12 cellular contexts compared by ENCODE assay signal in genomic region chr20:21510995-21511394, GRCh38. TPM values are rescaled to one million over a fixed set of nuclear protein-coding genes. Genes with fewer than 3 reads are reported as not detected.
DNase-seq lines count a peak whose midpoint lies in the region; ATAC-seq lines count a peak whose summit lies in the region.
"Had no signal": no experiment of that assay in that cellular context is flagged by ENCODE, and none has a peak within 500 bp of the region (broad histone marks: within the 10 kb centered on the region; RNA-seq: fewer than 3 reads in every experiment).

No MANE protein-coding gene starts in this region.

- H3K18ac ChIP-seq in mesenchymal stem cell (ENCODE audit: low read depth in 1 of 2, low read length in 2 of 2) = no peak overlapping the region

- no peaks in the 10 kb centered on the region for H3K9me3 ChIP-seq in mesenchymal stem cell (ENCODE audit: control insufficient read depth, low read length)
- H3K9me3 ChIP-seq: vagina had no signal

- H3K36me3 Mint-ChIP-seq in activated CD8-positive, alpha-beta memory T cell treated with anti-CD3 and anti-CD28 coated beads, Interleukin-2, amount 10 ng/mL, durations not matched to agents 7 days and 5 days = peaks cover under 1% of the 10 kb centered on the region
- peaks cover under 1% of the 10 kb centered on the region for H3K36me3 Mint-ChIP-seq in activated naive CD8-positive, alpha-beta T cell treated with anti-CD3 and anti-CD28 coated beads, Interleukin-2, amount 10 ng/mL, durations not matched to agents 7 days and 5 days

- no peak overlapping the region for H3K4ac ChIP-seq in mesenchymal stem cell (ENCODE audit: low read depth in 1 of 2, low read length in 2 of 2)

- H2BK120ac ChIP-seq in mesenchymal stem cell (ENCODE audit: low read depth, low read length) = no peak overlapping the region

- no peak overlapping the region for H4K91ac ChIP-seq in mesenchymal stem cell (ENCODE audit: low read length)

- 12% methylated on average over 12 of the region's 16 CpGs for WGBS in mesenchymal stem cell

- H2BK5ac ChIP-seq in mesenchymal stem cell (ENCODE audit: low read depth, low read length, poor library complexity, severe bottlenecking) = no peak overlapping the region

- CTCF ChIA-PET in activated CD8-positive, alpha-beta memory T cell treated with anti-CD3 and anti-CD28 coated beads, Interleukin-2, amount 10 ng/mL, durations not matched to agents 7 days and 5 days (lab: Charles Lee) = interaction anchor here (0.5 kb wide), 1 partner anchor 409 kb away, joined by 3 read pairs; no protein-coding TSS in a partner anchor

- no peak overlapping the region for H3K14ac ChIP-seq in mesenchymal stem cell (ENCODE audit: low read length in 2 of 2)

- H3K27ac ChIP-seq in mesenchymal stem cell (ENCODE audit: low read length, poor library complexity, severe bottlenecking) (no peak overlapping the region), substantia nigra (ENCODE audit: low read depth, low read length, poor library complexity, severe bottlenecking) (peak overlapping the region; percentile 88)
- H3K27ac ChIP-seq: KMS-11, vagina had no signal

- no peak overlapping the region for H2AFZ ChIP-seq in mesenchymal stem cell (ENCODE audit: low read depth, low read length)

- no peak overlapping the region for H2BK15ac ChIP-seq in mesenchymal stem cell (ENCODE audit: low read depth, poor library complexity, severe bottlenecking)

- no peak overlapping the region for H4K8ac ChIP-seq in mesenchymal stem cell (ENCODE audit: low read length)

- H3K4me3 Mint-ChIP-seq in activated CD8-positive, alpha-beta memory T cell treated with anti-CD3 and anti-CD28 coated beads, Interleukin-2, amount 10 ng/mL, durations not matched to agents 7 days and 5 days = no peak overlapping the region
- peak overlapping the region; percentile 61 for H3K4me3 Mint-ChIP-seq in activated naive CD8-positive, alpha-beta T cell treated with anti-CD3 and anti-CD28 coated beads, Interleukin-2, amount 10 ng/mL, durations not matched to agents 7 days and 5 days

- H3K79me1 ChIP-seq in mesenchymal stem cell (replicated peaks; ENCODE audit: low read length, poor library complexity, severe bottlenecking) = no peaks in the 10 kb centered on the region

- ATAC-seq in activated CD8-positive, alpha-beta memory T cell treated with anti-CD3 and anti-CD28 coated beads, Interleukin-2, amount 10 ng/mL, durations not matched to agents 7 days and 5 days = no peak
- ATAC-seq in activated naive CD8-positive, alpha-beta T cell treated with anti-CD3 and anti-CD28 coated beads, Interleukin-2, amount 10 ng/mL, durations not matched to agents 7 days and 5 days (ENCODE audit: low read depth) = no peak
- ATAC-seq in left lobe of liver = no peak

- POLR2A ChIA-PET in activated naive CD8-positive, alpha-beta T cell treated with anti-CD3 and anti-CD28 coated beads, Interleukin-2, amount 10 ng/mL, durations not matched to agents 7 days and 5 days (lab: Charles Lee) = no interaction called here

- H3K9me3 Mint-ChIP-seq in activated CD8-positive, alpha-beta memory T cell treated with anti-CD3 and anti-CD28 coated beads, Interleukin-2, amount 10 ng/mL, durations not matched to agents 7 days and 5 days (ENCODE audit: low read depth) = no peaks in the 10 kb centered on the region
- no peaks in the 10 kb centered on the region for H3K9me3 Mint-ChIP-seq in activated naive CD8-positive, alpha-beta T cell treated with anti-CD3 and anti-CD28 coated beads, Interleukin-2, amount 10 ng/mL, durations not matched to agents 7 days and 5 days

- peak overlapping the region; percentile 88 for H3K4me2 ChIP-seq in mesenchymal stem cell (ENCODE audit: low read length, poor library complexity, severe bottlenecking)
- H3K4me2 ChIP-seq: KMS-11 had no signal

- H2BK12ac ChIP-seq in mesenchymal stem cell (ENCODE audit: low read length in 2 of 2) = no peak overlapping the region

- H3K9ac ChIP-seq in mesenchymal stem cell (ENCODE audit: low read length) = no peak overlapping the region
- H3K9ac ChIP-seq: KMS-11 had no signal

- peak overlapping the region in 1 of 2 experiments; percentile 57 for H3K4me3 ChIP-seq in mesenchymal stem cell (ENCODE audit: insufficient read depth in 1 of 2, low read depth in 1 of 2, low read length in 2 of 2)

- H3K4me1 ChIP-seq in mesenchymal stem cell (ENCODE audit: control insufficient read depth, insufficient read depth, low read depth, low read length) = peaks cover 40% of the 10 kb centered on the region

- H3K4me1 Mint-ChIP-seq in activated CD8-positive, alpha-beta memory T cell treated with anti-CD3 and anti-CD28 coated beads, Interleukin-2, amount 10 ng/mL, durations not matched to agents 7 days and 5 days = peaks cover 27% of the 10 kb centered on the region
- peaks cover 29% of the 10 kb centered on the region for H3K4me1 Mint-ChIP-seq in activated naive CD8-positive, alpha-beta T cell treated with anti-CD3 and anti-CD28 coated beads, Interleukin-2, amount 10 ng/mL, durations not matched to agents 7 days and 5 days

- H3K23ac ChIP-seq in mesenchymal stem cell (ENCODE audit: low read length in 2 of 2) = no peak overlapping the region

- no peaks in the 10 kb centered on the region for H3K36me3 ChIP-seq in mesenchymal stem cell (ENCODE audit: control insufficient read depth in 1 of 2, insufficient read depth in 2 of 2, low read depth in 1 of 2, low read length in 2 of 2)
- H3K36me3 ChIP-seq: vagina had no signal

- H3K27me3 Mint-ChIP-seq in activated CD8-positive, alpha-beta memory T cell treated with anti-CD3 and anti-CD28 coated beads, Interleukin-2, amount 10 ng/mL, durations not matched to agents 7 days and 5 days = peaks cover 79% of the 10 kb centered on the region
- peaks cover 76% of the 10 kb centered on the region for H3K27me3 Mint-ChIP-seq in activated naive CD8-positive, alpha-beta T cell treated with anti-CD3 and anti-CD28 coated beads, Interleukin-2, amount 10 ng/mL, durations not matched to agents 7 days and 5 days

- H3K27ac Mint-ChIP-seq in activated CD8-positive, alpha-beta memory T cell treated with anti-CD3 and anti-CD28 coated beads, Interleukin-2, amount 10 ng/mL, durations not matched to agents 7 days and 5 days = no peak overlapping the region
- no peak overlapping the region for H3K27ac Mint-ChIP-seq in activated naive CD8-positive, alpha-beta T cell treated with anti-CD3 and anti-CD28 coated beads, Interleukin-2, amount 10 ng/mL, durations not matched to agents 7 days and 5 days

- peaks cover 81 to 91% of the 10 kb centered on the region in 2 experiments for H3K27me3 ChIP-seq in mesenchymal stem cell (ENCODE audit: control insufficient read depth in 1 of 2, insufficient read depth in 1 of 2, low read length in 2 of 2)

- DNase-seq in activated CD8-positive, alpha-beta memory T cell treated with anti-CD3 and anti-CD28 coated beads, Interleukin-2, amount 10 ng/mL, durations not matched to agents 7 days and 5 days = peak; percentile 15
- no peak for DNase-seq in activated CD8-positive, alpha-beta memory T cell treated with anti-CD3 and anti-CD28 coated beads for 24 hours
- DNase-seq in activated naive CD8-positive, alpha-beta T cell treated with anti-CD3 and anti-CD28 coated beads, Interleukin-2, amount 10 ng/mL, durations not matched to agents 7 days and 5 days = no peak
- no peak for DNase-seq in mesenchymal stem cell
- peak in 1 of 49 donors; percentile 56 for DNase-seq in substantia nigra (lab: John Stamatoyannopoulos, UW)
- DNase-seq in left lobe of liver (ENCODE audit: low spot score) = no peak
- no peak for DNase-seq in SIG-M5 (lab: John Stamatoyannopoulos, UW)
- no peak for DNase-seq in NCI-H146 (lab: John Stamatoyannopoulos, UW)
- DNase-seq: erythroblast; stimulated activated CD4-positive, alpha-beta T cell treated with anti-CD3 and anti-CD28 coated beads, Interleukin-4, amount 100 ng/mL, for 4 hours had no signal

- H2AK5ac ChIP-seq in mesenchymal stem cell (ENCODE audit: low read length, severe bottlenecking) = no peak overlapping the region

RNA-seq across cellular contexts. Expression of gene NKX2-2, which starts 2.9 kb away (rescaled TPM):
- total RNA-seq in activated CD8-positive, alpha-beta memory T cell treated with anti-CD3 and anti-CD28 coated beads, Interleukin-2, amount 10 ng/mL, durations not matched to agents 7 days and 5 days = not detected
- total RNA-seq in activated naive CD8-positive, alpha-beta T cell treated with anti-CD3 and anti-CD28 coated beads, Interleukin-2, amount 10 ng/mL, durations not matched to agents 7 days and 5 days = not detected
- not detected for polyA plus RNA-seq in mesenchymal stem cell (2013, experiment 1 of 2)
- not detected for polyA plus RNA-seq in mesenchymal stem cell (2013, experiment 2 of 2)
- total RNA-seq in left lobe of liver = not detected
- total RNA-seq: vagina had no signal
